ENCODE assay signal across 8 cellular contexts in the genomic region with DNA sequence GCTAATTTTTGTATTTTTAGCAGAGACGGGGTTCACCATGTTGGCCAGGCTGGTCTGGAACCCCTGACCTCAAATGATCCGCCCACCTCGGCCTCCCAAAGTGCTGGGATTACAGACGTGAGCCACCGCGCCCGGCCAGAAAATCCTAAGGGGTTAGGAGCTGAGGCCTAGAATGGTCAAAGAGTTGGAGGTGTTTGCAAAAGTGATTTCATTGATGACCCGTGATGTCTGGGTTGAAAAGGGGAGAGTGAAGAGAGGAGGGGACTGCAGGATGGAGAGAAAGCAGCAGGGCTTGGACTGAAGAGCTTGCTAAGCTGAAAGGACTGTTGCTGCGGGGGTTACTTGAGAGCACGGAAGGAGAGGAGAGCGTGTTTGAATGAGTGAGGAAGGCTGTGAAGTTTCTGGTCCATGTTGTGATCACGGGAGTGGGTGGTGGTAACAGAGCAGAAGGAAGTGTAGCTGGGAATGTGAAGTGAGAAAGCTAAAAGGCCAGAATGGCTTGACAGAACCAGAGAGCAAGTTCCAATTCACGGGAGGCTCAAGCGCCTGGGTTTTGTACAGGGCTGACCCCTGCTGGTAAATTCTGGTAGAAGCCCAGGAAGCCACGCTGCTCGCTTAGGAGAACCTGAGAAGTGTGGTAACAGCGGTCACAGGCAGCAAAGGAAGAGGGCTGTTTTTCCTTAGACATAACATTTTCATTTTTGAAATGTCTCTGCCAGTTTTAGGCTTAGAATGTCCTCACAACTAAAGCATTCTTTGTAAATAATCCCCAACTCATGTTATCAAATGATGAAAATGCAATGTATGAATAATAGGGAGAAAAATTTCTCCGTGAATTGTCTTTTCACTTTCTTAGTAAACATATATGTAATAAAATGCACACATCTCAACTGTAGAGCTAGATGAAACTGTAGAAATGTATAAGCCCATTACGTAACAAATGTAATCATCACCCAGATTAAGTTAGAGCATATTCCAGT. TPM values are rescaled to one million over a fixed set of nuclear protein-coding genes. Genes with fewer than 3 reads are reported as not detected.
DNase-seq lines count a peak whose midpoint lies in the region; ATAC-seq and TF ChIP-seq lines count a peak whose summit lies in the region.

No MANE protein-coding gene starts in this region.

- H3K9me3 ChIP-seq in DOHH2 (ENCODE audit: control insufficient read depth, insufficient read depth, low read length) (no peaks in the 10 kb centered on the region), HAP-1 (no peaks in the 10 kb centered on the region), skeletal muscle tissue (ENCODE audit: control insufficient read depth in 3 of 3, low read length in 3 of 3) (no peaks in the 10 kb centered on the region)

- H3K4me3 ChIP-seq in DOHH2 (ENCODE audit: low read length) (no peak overlapping the region), HAP-1 (no peak overlapping the region), skeletal muscle tissue (ENCODE audit: low read length in 3 of 3) (peak overlapping the region in 1 of 3 donors; percentile 27)

- 0 out of 2 replicates have a peak, but pooled peaks cover 4% of the 10 kb centered on the region for H3F3A ChIP-seq in DOHH2 (ENCODE audit: control insufficient read depth, insufficient read depth)

- peak overlapping the region in 2 of 3 donors; percentile 7 to 41 for H3K9ac ChIP-seq in skeletal muscle tissue (ENCODE audit: low read depth in 1 of 3, low read length in 3 of 3)

- H3K27ac ChIP-seq in DOHH2 (ENCODE audit: low read depth, low read length) (no peak overlapping the region), skeletal muscle tissue (ENCODE audit: low read depth, low read length) (no peak overlapping the region)

- in situ Hi-C loops in HAP-1 (cut with MboI; ENCODE audit: low sequenced_read_pairs), result loop anchor here (25.0 kb wide), 1 partner anchor 275 kb away; no protein-coding TSS in a partner anchor

- peaks cover 8% of the 10 kb centered on the region for H3K4me1 Mint-ChIP-seq in brain

- no peaks in the 10 kb centered on the region for H3K79me2 ChIP-seq in DOHH2 (ENCODE audit: control insufficient read depth, low read length)

- H3K27me3 ChIP-seq in DOHH2 (ENCODE audit: control insufficient read depth, low read length), result no peaks in the 10 kb centered on the region
- peaks cover 2% of the 10 kb centered on the region for H3K27me3 ChIP-seq in HAP-1 (ENCODE audit: low read depth)
- H3K27me3 ChIP-seq in skeletal muscle tissue (ENCODE audit: control insufficient read depth in 3 of 3, insufficient read depth in 3 of 3, low read length in 3 of 3), result no peaks in the 10 kb centered on the region

- H3K27ac Mint-ChIP-seq in brain, result peak overlapping the region in 3 of 5 experiments; percentile 7 to 22 (median 19)

- peak overlapping the region; percentile 11; the same call in 1 of the 2 replicates for H3K4me2 ChIP-seq in DOHH2 (ENCODE audit: low read length)

- ATAC-seq in HG03139 (IDR thresholded peaks at IDR 0.05; ENCODE audit: unreplicated experiment), result no peak

- H3K4me1 ChIP-seq in DOHH2 (ENCODE audit: control insufficient read depth, low read length) (peaks cover 8% of the 10 kb centered on the region), HAP-1 (no peaks in the 10 kb centered on the region), skeletal muscle tissue (ENCODE audit: control insufficient read depth in 3 of 3, insufficient read depth in 3 of 3, low read length in 3 of 3) (peaks cover 3 to 4% (median 3%) of the 10 kb centered on the region in 3 donors)

- no peaks in the 10 kb centered on the region for H4K20me1 ChIP-seq in DOHH2 (ENCODE audit: control insufficient read depth, insufficient read depth, low read depth, low read length)

- H3K27me3 Mint-ChIP-seq in brain, result peaks cover 2% of the 10 kb centered on the region

- TF ChIP-seq CTCF in DOHH2 (IDR thresholded peaks at IDR 0.05; ENCODE audit: low read depth, low read length, poor library complexity, severe bottlenecking) (peak; percentile 83), brain (conservative IDR thresholded peaks at IDR 0.05) (peak; percentile 73 to 88)

- no peaks in the 10 kb centered on the region for H3K9me2 ChIP-seq in DOHH2 (replicated peaks; ENCODE audit: control insufficient read depth, low read length)

- H3K36me3 ChIP-seq in DOHH2 (ENCODE audit: control insufficient read depth, low read length) (no peaks in the 10 kb centered on the region), HAP-1 (replicated peaks) (no peaks in the 10 kb centered on the region), skeletal muscle tissue (ENCODE audit: control insufficient read depth in 3 of 3, insufficient read depth in 3 of 3, low read length in 3 of 3) (no peaks in the 10 kb centered on the region)

- DNase-seq in HAP-1 (ENCODE audit: low spot score in 2 of 2) (peak; percentile 80 to 83), NCI-H1694 treated with DMSO at 0.1 percent for 48 hours (lab: John Stamatoyannopoulos, UW) (peak; percentile 81), UCSD-AML1 (lab: John Stamatoyannopoulos, UW; ENCODE audit: unreplicated experiment) (peak; percentile 75), iPS DF 19.7 (ENCODE audit: low read depth, low spot score) (peak; percentile 45)

- H3K9me3 Mint-ChIP-seq in brain, result no peaks in the 10 kb centered on the region

- no peak overlapping the region for H3K4me3 Mint-ChIP-seq in brain

- peaks cover 4% of the 10 kb centered on the region for H3K36me3 Mint-ChIP-seq in brain

RNA-seq across cellular contexts. Expression of a gene that starts 40.5 kb away (rescaled TPM):
- polyA plus RNA-seq in brain (ENCODE audit: insufficient read depth, low read depth, low replicate concordance), result 86.5 TPM
- total RNA-seq in skeletal muscle tissue, result 81.4 TPM

RNA-seq across cellular contexts. Expression of a gene that starts 57.3 kb away (rescaled TPM):
- 64.4 TPM for polyA plus RNA-seq in brain (ENCODE audit: insufficient read depth, low read depth, low replicate concordance)
- 58.5 TPM for total RNA-seq in skeletal muscle tissue
